In genomic region chr20:16562259-16562658, GRCh38 we compare ENCODE assay signal across 1 cellular context.
TF ChIP-seq lines count a peak whose summit lies in the region.

No MANE protein-coding gene starts in this region.

TF ChIP-seq in WTC11, 78 proteins besides CTCF, POLR2A, EP300 and RAD21 (continued from another document):
- TF ChIP-seq, protein P1, sequence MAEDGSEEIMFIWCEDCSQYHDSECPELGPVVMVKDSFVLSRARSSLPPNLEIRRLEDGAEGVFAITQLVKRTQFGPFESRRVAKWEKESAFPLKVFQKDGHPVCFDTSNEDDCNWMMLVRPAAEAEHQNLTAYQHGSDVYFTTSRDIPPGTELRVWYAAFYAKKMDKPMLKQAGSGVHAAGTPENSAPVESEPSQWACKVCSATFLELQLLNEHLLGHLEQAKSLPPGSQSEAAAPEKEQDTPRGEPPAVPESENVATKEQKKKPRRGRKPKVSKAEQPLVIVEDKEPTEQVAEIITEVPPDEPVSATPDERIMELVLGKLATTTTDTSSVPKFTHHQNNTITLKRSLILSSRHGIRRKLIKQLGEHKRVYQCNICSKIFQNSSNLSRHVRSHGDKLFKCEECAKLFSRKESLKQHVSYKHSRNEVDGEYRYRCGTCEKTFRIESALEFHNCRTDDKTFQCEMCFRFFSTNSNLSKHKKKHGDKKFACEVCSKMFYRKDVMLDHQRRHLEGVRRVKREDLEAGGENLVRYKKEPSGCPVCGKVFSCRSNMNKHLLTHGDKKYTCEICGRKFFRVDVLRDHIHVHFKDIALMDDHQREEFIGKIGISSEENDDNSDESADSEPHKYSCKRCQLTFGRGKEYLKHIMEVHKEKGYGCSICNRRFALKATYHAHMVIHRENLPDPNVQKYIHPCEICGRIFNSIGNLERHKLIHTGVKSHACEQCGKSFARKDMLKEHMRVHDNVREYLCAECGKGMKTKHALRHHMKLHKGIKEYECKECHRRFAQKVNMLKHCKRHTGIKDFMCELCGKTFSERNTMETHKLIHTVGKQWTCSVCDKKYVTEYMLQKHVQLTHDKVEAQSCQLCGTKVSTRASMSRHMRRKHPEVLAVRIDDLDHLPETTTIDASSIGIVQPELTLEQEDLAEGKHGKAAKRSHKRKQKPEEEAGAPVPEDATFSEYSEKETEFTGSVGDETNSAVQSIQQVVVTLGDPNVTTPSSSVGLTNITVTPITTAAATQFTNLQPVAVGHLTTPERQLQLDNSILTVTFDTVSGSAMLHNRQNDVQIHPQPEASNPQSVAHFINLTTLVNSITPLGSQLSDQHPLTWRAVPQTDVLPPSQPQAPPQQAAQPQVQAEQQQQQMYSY (CRISPR knock-in tag; IDR thresholded peaks at IDR 0.05), result no peak
- TF ChIP-seq MYBL2 (CRISPR knock-in tag; IDR thresholded peaks at IDR 0.05) (no peak), RELA (CRISPR knock-in tag; IDR thresholded peaks at IDR 0.05; ENCODE audit: borderline replicate concordance) (no peak), GTF2I (CRISPR knock-in tag; conservative IDR thresholded peaks at IDR 0.05) (no peak)
